In the genomic region with DNA sequence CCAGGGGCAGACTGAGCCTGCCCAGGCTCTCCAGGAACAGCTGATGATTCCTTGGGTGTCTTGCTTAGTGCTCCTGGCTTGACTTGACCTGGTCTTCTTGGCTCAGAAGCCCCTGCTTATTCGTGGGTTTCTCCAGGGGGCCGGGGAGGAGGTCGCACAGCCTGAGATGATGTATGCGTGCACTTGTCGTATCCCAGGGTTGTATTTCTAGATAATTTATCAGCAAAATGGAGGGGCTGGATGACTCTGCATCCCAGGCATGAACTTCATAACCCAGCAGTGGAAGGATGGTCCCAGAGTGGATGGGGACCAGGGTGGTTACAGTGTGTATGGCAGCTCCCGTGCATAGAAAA, we compare ENCODE assay signal across 19 cellular contexts.
"Had no signal": no experiment of that assay in that cellular context is flagged by ENCODE, and none has a peak within 500 bp of the region (broad histone marks: within the 10 kb centered on the region; RNA-seq: fewer than 3 reads in every experiment).

No MANE protein-coding gene starts in this region.

- H2AFZ ChIP-seq: parathyroid adenoma had no signal

- H3K4me3 ChIP-seq: ascending aorta, breast epithelium, esophagus muscularis mucosa had no signal

- H3K27ac ChIP-seq: ascending aorta, breast epithelium, esophagus muscularis mucosa, neutrophil, parathyroid adenoma had no signal

- H3K36me3 ChIP-seq: breast epithelium had no signal

- ATAC-seq: activated CD4-positive, CD25-positive, alpha-beta regulatory T cell treated with anti-CD3 and anti-CD28 coated beads, Interleukin-2, amount 50 U/mL, for 24 hours; activated T-cell treated with anti-CD3 and anti-CD28 coated beads, Interleukin-2, amount 50 U/mL, for 4 hours; natural killer cell treated with Interleukin-12 subunit alpha and Interleukin-12 subunit beta and Interleukin-15 and Interleukin-18, amount 100 ng/mL, for 72 hours had no signal

- H3K4me1 Mint-ChIP-seq: activated naive CD4-positive, alpha-beta T cell treated with anti-CD3 and anti-CD28 coated beads, Interleukin-2, amount 50 U/mL, for 24 hours had no signal

- H3K4me1 ChIP-seq: ascending aorta, breast epithelium, esophagus muscularis mucosa, parathyroid adenoma had no signal

- H3K9me3 Mint-ChIP-seq: activated CD4-positive, alpha-beta T cell treated with anti-CD3 and anti-CD28 coated beads, Interleukin-2, amount 10 ng/mL, durations not matched to agents 7 days and 5 days; activated naive CD4-positive, alpha-beta T cell treated with anti-CD3 and anti-CD28 coated beads, Interleukin-2, amount 50 U/mL, for 24 hours; activated T-cell treated with anti-CD3 and anti-CD28 coated beads, Interleukin-2, amount 50 U/mL, for 4 hours; natural killer cell treated with Interleukin-12 subunit alpha and Interleukin-12 subunit beta and Interleukin-15 and Interleukin-18, amount 100 ng/mL, for 72 hours; T-helper 1 cell treated with Interleukin-12 subunit alpha and Interleukin-12 subunit beta and Interleukin-4 antibody, amounts not matched to agents 30 μg/mL and 1 μg/mL, for 36 hours had no signal

- H3K9me3 ChIP-seq: ascending aorta, breast epithelium, esophagus muscularis mucosa, neutrophil had no signal

- H3K27ac Mint-ChIP-seq: activated CD4-positive, alpha-beta T cell treated with anti-CD3 and anti-CD28 coated beads, Interleukin-2, amount 10 ng/mL, durations not matched to agents 7 days and 5 days; activated naive CD4-positive, alpha-beta T cell treated with anti-CD3 and anti-CD28 coated beads, Interleukin-2, amount 50 U/mL, for 24 hours; natural killer cell treated with Interleukin-12 subunit alpha and Interleukin-12 subunit beta and Interleukin-15 and Interleukin-18, amount 100 ng/mL, for 72 hours; T-helper 1 cell treated with Interleukin-12 subunit alpha and Interleukin-12 subunit beta and Interleukin-4 antibody, amounts not matched to agents 30 μg/mL and 1 μg/mL, for 36 hours had no signal

- H3K4me3 Mint-ChIP-seq: activated CD4-positive, alpha-beta T cell treated with anti-CD3 and anti-CD28 coated beads, Interleukin-2, amount 10 ng/mL, durations not matched to agents 7 days and 5 days; activated naive CD4-positive, alpha-beta T cell treated with anti-CD3 and anti-CD28 coated beads, Interleukin-2, amount 50 U/mL, for 24 hours; activated T-cell treated with anti-CD3 and anti-CD28 coated beads, Interleukin-2, amount 50 U/mL, for 4 hours; natural killer cell treated with Interleukin-12 subunit alpha and Interleukin-12 subunit beta and Interleukin-15 and Interleukin-18, amount 100 ng/mL, for 72 hours; T-helper 1 cell treated with Interleukin-12 subunit alpha and Interleukin-12 subunit beta and Interleukin-4 antibody, amounts not matched to agents 30 μg/mL and 1 μg/mL, for 36 hours had no signal

- H3K36me3 Mint-ChIP-seq: activated naive CD4-positive, alpha-beta T cell treated with anti-CD3 and anti-CD28 coated beads, Interleukin-2, amount 50 U/mL, for 24 hours; natural killer cell treated with Interleukin-12 subunit alpha and Interleukin-12 subunit beta and Interleukin-15 and Interleukin-18, amount 100 ng/mL, for 72 hours had no signal

- H3K27me3 Mint-ChIP-seq: activated CD4-positive, alpha-beta T cell treated with anti-CD3 and anti-CD28 coated beads, Interleukin-2, amount 10 ng/mL, durations not matched to agents 7 days and 5 days; activated naive CD4-positive, alpha-beta T cell treated with anti-CD3 and anti-CD28 coated beads, Interleukin-2, amount 50 U/mL, for 24 hours; natural killer cell treated with Interleukin-12 subunit alpha and Interleukin-12 subunit beta and Interleukin-15 and Interleukin-18, amount 100 ng/mL, for 72 hours had no signal

- H3K27me3 ChIP-seq: ascending aorta, breast epithelium, esophagus muscularis mucosa, neutrophil had no signal

- H3K79me2 ChIP-seq: parathyroid adenoma had no signal

- DNase-seq: activated CD4-positive, alpha-beta T cell treated with anti-CD3 and anti-CD28 coated beads, Interleukin-2, amount 10 ng/mL, durations not matched to agents 7 days and 5 days; activated CD8-positive, alpha-beta memory T cell treated with anti-CD3 and anti-CD28 coated beads, Interleukin-2, amount 50 U/mL, for 4 hours; activated gamma-delta T cell; activated T-cell treated with anti-CD3 and anti-CD28 coated beads, Interleukin-2, amount 50 U/mL, for 4 hours; cortex of kidney; effector CD4-positive, alpha-beta T cell; mesendoderm; stimulated activated CD4-positive, alpha-beta T cell treated with anti-CD3 and anti-CD28 coated beads, Interleukin-2, amount 100 ng/mL, for 24 hours; stimulated activated naive CD4-positive, alpha-beta T cell treated with Interleukin-2 at 50 U/mL for 16 hours; trophoblast cell had no signal
